In the genomic region with DNA sequence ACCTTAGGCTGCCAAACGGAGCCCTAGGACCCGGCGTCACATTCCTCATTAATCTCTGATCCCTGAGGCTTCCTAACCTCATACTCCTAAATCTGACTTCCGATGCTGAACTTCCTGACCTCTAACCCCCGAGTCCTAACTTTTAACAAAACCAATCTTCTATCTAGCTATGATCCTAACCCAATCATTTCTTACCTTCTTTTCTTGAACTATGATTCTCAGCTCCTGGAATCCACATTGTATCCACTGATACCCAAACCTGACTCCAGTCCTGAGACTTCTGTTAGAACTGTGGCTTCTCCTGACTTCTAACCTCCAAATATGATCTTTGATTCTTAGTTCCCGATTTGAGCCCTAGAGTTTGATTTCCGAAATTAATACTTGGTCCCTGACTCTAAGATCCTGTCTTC, we compare ENCODE assay signal across 1 cellular context.
TF ChIP-seq lines count a peak whose summit lies in the region.

No MANE protein-coding gene starts in this region.

TF ChIP-seq in K562, 482 proteins besides CTCF, POLR2A, EP300 and RAD21:
- TF ChIP-seq ZFPM2 (CRISPR knock-in tag; IDR thresholded peaks at IDR 0.05): no peak
- no peak for TF ChIP-seq NR2C2 (CRISPR knock-in tag; IDR thresholded peaks at IDR 0.05)
- peak; percentile 94 for TF ChIP-seq NR2C2 (tag; IDR thresholded peaks at IDR 0.05)
- TF ChIP-seq, protein P1, sequence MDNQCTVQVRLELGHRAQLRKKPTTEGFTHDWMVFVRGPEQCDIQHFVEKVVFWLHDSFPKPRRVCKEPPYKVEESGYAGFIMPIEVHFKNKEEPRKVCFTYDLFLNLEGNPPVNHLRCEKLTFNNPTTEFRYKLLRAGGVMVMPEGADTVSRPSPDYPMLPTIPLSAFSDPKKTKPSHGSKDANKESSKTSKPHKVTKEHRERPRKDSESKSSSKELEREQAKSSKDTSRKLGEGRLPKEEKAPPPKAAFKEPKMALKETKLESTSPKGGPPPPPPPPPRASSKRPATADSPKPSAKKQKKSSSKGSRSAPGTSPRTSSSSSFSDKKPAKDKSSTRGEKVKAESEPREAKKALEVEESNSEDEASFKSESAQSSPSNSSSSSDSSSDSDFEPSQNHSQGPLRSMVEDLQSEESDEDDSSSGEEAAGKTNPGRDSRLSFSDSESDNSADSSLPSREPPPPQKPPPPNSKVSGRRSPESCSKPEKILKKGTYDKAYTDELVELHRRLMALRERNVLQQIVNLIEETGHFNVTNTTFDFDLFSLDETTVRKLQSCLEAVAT (IDR thresholded peaks at IDR 0.05): peak in 1 of 2 experiments; percentile 26; a peak in 1 of 4 replicates
- no peak for TF ChIP-seq MAFF (IDR thresholded peaks at IDR 0.05; ENCODE audit: low read length)
- no peak for TF ChIP-seq MCM3 (IDR thresholded peaks at IDR 0.05)
- no peak for TF ChIP-seq SOX6 (IDR thresholded peaks at IDR 0.05)
- no peak for TF ChIP-seq MTA1 (IDR thresholded peaks at IDR 0.05; ENCODE audit: borderline replicate concordance)
- TF ChIP-seq SUPT5H (IDR thresholded peaks at IDR 0.05): 0 out of 2 replicates have a peak, but pooled peaks have one; percentile 14
- no peak for TF ChIP-seq POU5F1 (IDR thresholded peaks at IDR 0.05; ENCODE audit: borderline replicate concordance, low read depth, low read length, partially characterized antibody)
- TF ChIP-seq SMAD3 (CRISPR knock-in tag; conservative IDR thresholded peaks at IDR 0.05): 0 out of 2 replicates have a peak, but pooled peaks have one; percentile 37
- TF ChIP-seq HDAC1 (IDR thresholded peaks at IDR 0.05): peak in 1 of 2 experiments; percentile 82; a peak in 1 of 4 replicates
- TF ChIP-seq ZBTB7A (IDR thresholded peaks at IDR 0.05; ENCODE audit: borderline replicate concordance, control insufficient read depth, low read depth, low read length): no peak
- TF ChIP-seq NR2C1 (IDR thresholded peaks at IDR 0.05): no peak
- peak; percentile 46 for TF ChIP-seq NR2C1 (tag; IDR thresholded peaks at IDR 0.05)
- TF ChIP-seq FOXM1 (IDR thresholded peaks at IDR 0.05; ENCODE audit: low read depth): no peak
- no peak for TF ChIP-seq FOXM1 (CRISPR knock-in tag; IDR thresholded peaks at IDR 0.05; ENCODE audit: low read depth)
- TF ChIP-seq TFAM (CRISPR knock-in tag; conservative IDR thresholded peaks at IDR 0.05): no peak
- peak; percentile 69 for TF ChIP-seq HDAC2 (IDR thresholded peaks at IDR 0.05)
- no peak for TF ChIP-seq PHB2 (IDR thresholded peaks at IDR 0.05; ENCODE audit: low read depth)
- no peak for TF ChIP-seq C11orf30 (IDR thresholded peaks at IDR 0.05; ENCODE audit: low read depth)
- no peak for TF ChIP-seq BHLHE40 (IDR thresholded peaks at IDR 0.05; ENCODE audit: low read length)
- TF ChIP-seq NBN (IDR thresholded peaks at IDR 0.05; ENCODE audit: low read depth): 0 out of 2 replicates have a peak, but pooled peaks have one; percentile 33
- no peak for TF ChIP-seq PHTF2 (CRISPR knock-in tag; IDR thresholded peaks at IDR 0.05)
- peak; percentile 45 for TF ChIP-seq POLR2B (IDR thresholded peaks at IDR 0.05; ENCODE audit: low read depth, partially characterized antibody)
- no peak for TF ChIP-seq NR4A1 (CRISPR knock-in tag; IDR thresholded peaks at IDR 0.05)
- no peak for TF ChIP-seq NR4A1 (tag; IDR thresholded peaks at IDR 0.05)
- TF ChIP-seq, protein P2, sequence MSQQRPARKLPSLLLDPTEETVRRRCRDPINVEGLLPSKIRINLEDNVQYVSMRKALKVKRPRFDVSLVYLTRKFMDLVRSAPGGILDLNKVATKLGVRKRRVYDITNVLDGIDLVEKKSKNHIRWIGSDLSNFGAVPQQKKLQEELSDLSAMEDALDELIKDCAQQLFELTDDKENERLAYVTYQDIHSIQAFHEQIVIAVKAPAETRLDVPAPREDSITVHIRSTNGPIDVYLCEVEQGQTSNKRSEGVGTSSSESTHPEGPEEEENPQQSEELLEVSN (IDR thresholded peaks at IDR 0.05; ENCODE audit: borderline replicate concordance in 1 of 2, extremely low read depth in 1 of 2, insufficient read depth in 1 of 2, insufficient read length in 1 of 2, low read depth in 1 of 2, low read length in 1 of 2, poor library complexity in 1 of 2, severe bottlenecking in 1 of 2): peak in 1 of 2 experiments; percentile 24
- no peak for TF ChIP-seq GTF2A2 (tag; IDR thresholded peaks at IDR 0.05)
- TF ChIP-seq KDM1A (IDR thresholded peaks at IDR 0.05): peak; percentile 28 to 81; a peak in 2 of 4 replicates
- TF ChIP-seq, protein P3, sequence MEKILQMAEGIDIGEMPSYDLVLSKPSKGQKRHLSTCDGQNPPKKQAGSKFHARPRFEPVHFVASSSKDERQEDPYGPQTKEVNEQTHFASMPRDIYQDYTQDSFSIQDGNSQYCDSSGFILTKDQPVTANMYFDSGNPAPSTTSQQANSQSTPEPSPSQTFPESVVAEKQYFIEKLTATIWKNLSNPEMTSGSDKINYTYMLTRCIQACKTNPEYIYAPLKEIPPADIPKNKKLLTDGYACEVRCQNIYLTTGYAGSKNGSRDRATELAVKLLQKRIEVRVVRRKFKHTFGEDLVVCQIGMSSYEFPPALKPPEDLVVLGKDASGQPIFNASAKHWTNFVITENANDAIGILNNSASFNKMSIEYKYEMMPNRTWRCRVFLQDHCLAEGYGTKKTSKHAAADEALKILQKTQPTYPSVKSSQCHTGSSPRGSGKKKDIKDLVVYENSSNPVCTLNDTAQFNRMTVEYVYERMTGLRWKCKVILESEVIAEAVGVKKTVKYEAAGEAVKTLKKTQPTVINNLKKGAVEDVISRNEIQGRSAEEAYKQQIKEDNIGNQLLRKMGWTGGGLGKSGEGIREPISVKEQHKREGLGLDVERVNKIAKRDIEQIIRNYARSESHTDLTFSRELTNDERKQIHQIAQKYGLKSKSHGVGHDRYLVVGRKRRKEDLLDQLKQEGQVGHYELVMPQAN (IDR thresholded peaks at IDR 0.05; ENCODE audit: borderline replicate concordance): peak; percentile 36; the same call in 1 of the 2 replicates
- no peak for TF ChIP-seq SREBF2 (CRISPR knock-in tag; IDR thresholded peaks at IDR 0.05)
- peak; percentile 6 for TF ChIP-seq TBP (optimal IDR thresholded peaks at IDR 0.05; ENCODE audit: low read depth, low read length)
- TF ChIP-seq, protein P4, sequence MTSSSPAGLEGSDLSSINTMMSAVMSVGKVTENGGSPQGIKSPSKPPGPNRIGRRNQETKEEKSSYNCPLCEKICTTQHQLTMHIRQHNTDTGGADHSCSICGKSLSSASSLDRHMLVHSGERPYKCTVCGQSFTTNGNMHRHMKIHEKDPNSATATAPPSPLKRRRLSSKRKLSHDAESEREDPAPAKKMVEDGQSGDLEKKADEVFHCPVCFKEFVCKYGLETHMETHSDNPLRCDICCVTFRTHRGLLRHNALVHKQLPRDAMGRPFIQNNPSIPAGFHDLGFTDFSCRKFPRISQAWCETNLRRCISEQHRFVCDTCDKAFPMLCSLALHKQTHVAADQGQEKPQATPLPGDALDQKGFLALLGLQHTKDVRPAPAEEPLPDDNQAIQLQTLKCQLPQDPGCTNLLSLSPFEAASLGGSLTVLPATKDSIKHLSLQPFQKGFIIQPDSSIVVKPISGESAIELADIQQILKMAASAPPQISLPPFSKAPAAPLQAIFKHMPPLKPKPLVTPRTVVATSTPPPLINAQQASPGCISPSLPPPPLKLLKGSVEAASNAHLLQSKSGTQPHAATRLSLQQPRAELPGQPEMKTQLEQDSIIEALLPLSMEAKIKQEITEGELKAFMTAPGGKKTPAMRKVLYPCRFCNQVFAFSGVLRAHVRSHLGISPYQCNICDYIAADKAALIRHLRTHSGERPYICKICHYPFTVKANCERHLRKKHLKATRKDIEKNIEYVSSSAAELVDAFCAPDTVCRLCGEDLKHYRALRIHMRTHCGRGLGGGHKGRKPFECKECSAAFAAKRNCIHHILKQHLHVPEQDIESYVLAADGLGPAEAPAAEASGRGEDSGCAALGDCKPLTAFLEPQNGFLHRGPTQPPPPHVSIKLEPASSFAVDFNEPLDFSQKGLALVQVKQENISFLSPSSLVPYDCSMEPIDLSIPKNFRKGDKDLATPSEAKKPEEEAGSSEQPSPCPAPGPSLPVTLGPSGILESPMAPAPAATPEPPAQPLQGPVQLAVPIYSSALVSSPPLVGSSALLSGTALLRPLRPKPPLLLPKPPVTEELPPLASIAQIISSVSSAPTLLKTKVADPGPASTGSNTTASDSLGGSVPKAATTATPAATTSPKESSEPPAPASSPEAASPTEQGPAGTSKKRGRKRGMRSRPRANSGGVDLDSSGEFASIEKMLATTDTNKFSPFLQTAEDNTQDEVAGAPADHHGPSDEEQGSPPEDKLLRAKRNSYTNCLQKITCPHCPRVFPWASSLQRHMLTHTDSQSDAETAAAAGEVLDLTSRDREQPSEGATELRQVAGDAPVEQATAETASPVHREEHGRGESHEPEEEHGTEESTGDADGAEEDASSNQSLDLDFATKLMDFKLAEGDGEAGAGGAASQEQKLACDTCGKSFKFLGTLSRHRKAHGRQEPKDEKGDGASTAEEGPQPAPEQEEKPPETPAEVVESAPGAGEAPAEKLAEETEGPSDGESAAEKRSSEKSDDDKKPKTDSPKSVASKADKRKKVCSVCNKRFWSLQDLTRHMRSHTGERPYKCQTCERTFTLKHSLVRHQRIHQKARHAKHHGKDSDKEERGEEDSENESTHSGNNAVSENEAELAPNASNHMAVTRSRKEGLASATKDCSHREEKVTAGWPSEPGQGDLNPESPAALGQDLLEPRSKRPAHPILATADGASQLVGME (CRISPR knock-in tag; IDR thresholded peaks at IDR 0.05): 0 out of 2 replicates have a peak, but pooled peaks have one; percentile 15
- TF ChIP-seq SRF (CRISPR knock-in tag; IDR thresholded peaks at IDR 0.05): no peak
- no peak for TF ChIP-seq FUS (optimal IDR thresholded peaks at IDR 0.05; ENCODE audit: low read depth, low read length)
- TF ChIP-seq, protein P5, sequence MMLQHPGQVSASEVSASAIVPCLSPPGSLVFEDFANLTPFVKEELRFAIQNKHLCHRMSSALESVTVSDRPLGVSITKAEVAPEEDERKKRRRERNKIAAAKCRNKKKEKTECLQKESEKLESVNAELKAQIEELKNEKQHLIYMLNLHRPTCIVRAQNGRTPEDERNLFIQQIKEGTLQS (IDR thresholded peaks at IDR 0.05): no peak
- TF ChIP-seq, protein P5 (CRISPR knock-in tag; conservative IDR thresholded peaks at IDR 0.05): no peak
- peak; percentile 3 for TF ChIP-seq PHF20 (IDR thresholded peaks at IDR 0.05; ENCODE audit: partially characterized antibody)
- TF ChIP-seq DACH1 (IDR thresholded peaks at IDR 0.05; ENCODE audit: partially characterized antibody): no peak
- TF ChIP-seq, protein P6, sequence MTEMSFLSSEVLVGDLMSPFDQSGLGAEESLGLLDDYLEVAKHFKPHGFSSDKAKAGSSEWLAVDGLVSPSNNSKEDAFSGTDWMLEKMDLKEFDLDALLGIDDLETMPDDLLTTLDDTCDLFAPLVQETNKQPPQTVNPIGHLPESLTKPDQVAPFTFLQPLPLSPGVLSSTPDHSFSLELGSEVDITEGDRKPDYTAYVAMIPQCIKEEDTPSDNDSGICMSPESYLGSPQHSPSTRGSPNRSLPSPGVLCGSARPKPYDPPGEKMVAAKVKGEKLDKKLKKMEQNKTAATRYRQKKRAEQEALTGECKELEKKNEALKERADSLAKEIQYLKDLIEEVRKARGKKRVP (CRISPR knock-in tag; IDR thresholded peaks at IDR 0.05): no peak
